18 cellular contexts compared by ENCODE assay signal in the genomic region with DNA sequence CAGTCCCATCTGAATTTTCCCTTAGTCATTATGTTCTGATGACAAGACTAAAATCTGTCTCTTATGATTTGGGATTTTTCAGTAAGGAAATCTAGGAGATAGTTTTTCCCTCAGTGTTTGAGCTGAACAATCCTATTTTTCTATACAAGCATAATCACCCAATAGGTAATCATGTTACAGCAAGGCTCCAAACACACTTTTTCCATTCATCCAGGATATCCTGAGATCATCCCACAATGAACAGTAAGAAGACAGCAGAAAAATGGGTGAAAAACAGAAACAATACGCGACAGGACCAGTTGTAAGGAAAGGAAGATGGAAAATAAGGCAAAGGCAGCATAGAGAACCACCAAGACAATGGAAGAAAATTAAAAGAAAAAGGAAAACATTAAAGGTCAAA.
DNase-seq lines count a peak whose midpoint lies in the region; ATAC-seq, FAIRE-seq and TF ChIP-seq lines count a peak whose summit lies in the region.
"Had no signal": no experiment of that assay in that cellular context is flagged by ENCODE, and none has a peak within 500 bp of the region (broad histone marks: within the 10 kb centered on the region; RNA-seq: fewer than 3 reads in every experiment).

No MANE protein-coding gene starts in this region.

- H3F3A ChIP-seq in OCI-LY1 (ENCODE audit: insufficient read depth, low read length), result no peaks in the 10 kb centered on the region

- TF ChIP-seq POLR2A in GM18505 (IDR thresholded peaks at IDR 0.05; ENCODE audit: borderline replicate concordance, extremely low read depth, insufficient read depth, insufficient read length), result no peak

- peaks cover 9% of the 10 kb centered on the region; the same call in 1 of the 2 replicates for H3K9me3 ChIP-seq in BLaER1
- no peaks in the 10 kb centered on the region for H3K9me3 ChIP-seq in OCI-LY1 (ENCODE audit: low read length)
- no peaks in the 10 kb centered on the region for H3K9me3 ChIP-seq in HAP-1
- no peaks in the 10 kb centered on the region for H3K9me3 ChIP-seq in pancreas
- H3K9me3 ChIP-seq: BE2C had no signal

- H3K36me3 ChIP-seq in BLaER1, result peaks cover 18% of the 10 kb centered on the region; the same call in 1 of the 2 replicates
- 0 out of 2 replicates have a peak, but pooled peaks cover 6% of the 10 kb centered on the region for H3K36me3 ChIP-seq in OCI-LY1 (ENCODE audit: insufficient read depth, low read length)
- no peaks in the 10 kb centered on the region for H3K36me3 ChIP-seq in HAP-1 (replicated peaks)
- H3K36me3 ChIP-seq in pancreas, result no peaks in the 10 kb centered on the region
- H3K36me3 ChIP-seq: BE2C had no signal

- peaks cover 0 to 13% of the 10 kb centered on the region in 2 donors for H3K36me3 Mint-ChIP-seq in naive B cell
- peaks cover 2% of the 10 kb centered on the region for H3K36me3 Mint-ChIP-seq in activated CD8-positive, alpha-beta memory T cell treated with anti-CD3 and anti-CD28 coated beads, Interleukin-2, amount 10 ng/mL, durations not matched to agents 7 days and 5 days
- H3K36me3 Mint-ChIP-seq: CD4-positive, alpha-beta memory T cell had no signal

- H3K27me3 Mint-ChIP-seq in naive B cell, result no peaks in the 10 kb centered on the region
- peaks cover 8% of the 10 kb centered on the region for H3K27me3 Mint-ChIP-seq in activated CD8-positive, alpha-beta memory T cell treated with anti-CD3 and anti-CD28 coated beads, Interleukin-2, amount 10 ng/mL, durations not matched to agents 7 days and 5 days

- peaks cover 58 to 93% (median 75%) of the 10 kb centered on the region in 3 donors for H3K4me1 Mint-ChIP-seq in naive B cell
- peaks cover 2% of the 10 kb centered on the region for H3K4me1 Mint-ChIP-seq in activated CD8-positive, alpha-beta memory T cell treated with anti-CD3 and anti-CD28 coated beads, Interleukin-2, amount 10 ng/mL, durations not matched to agents 7 days and 5 days

- CTCF ChIA-PET in activated CD8-positive, alpha-beta memory T cell treated with anti-CD3 and anti-CD28 coated beads, Interleukin-2, amount 10 ng/mL, durations not matched to agents 7 days and 5 days (lab: Charles Lee), result no interaction called here

- H3K27me3 ChIP-seq in BLaER1, result no peaks in the 10 kb centered on the region
- no peaks in the 10 kb centered on the region for H3K27me3 ChIP-seq in OCI-LY1 (ENCODE audit: insufficient read depth, low read length)
- no peaks in the 10 kb centered on the region for H3K27me3 ChIP-seq in HAP-1 (ENCODE audit: low read depth)
- no peaks in the 10 kb centered on the region for H3K27me3 ChIP-seq in pancreas

- peaks cover 0 to 4% (median 0%) of the 10 kb centered on the region in 7 donors for H3K9me3 Mint-ChIP-seq in naive B cell
- peaks cover 2% of the 10 kb centered on the region for H3K9me3 Mint-ChIP-seq in activated CD8-positive, alpha-beta memory T cell treated with anti-CD3 and anti-CD28 coated beads, Interleukin-2, amount 10 ng/mL, durations not matched to agents 7 days and 5 days (ENCODE audit: low read depth)
- H3K9me3 Mint-ChIP-seq: CD14-positive monocyte; CD4-positive, alpha-beta memory T cell had no signal

- peak overlapping the region in 5 of 6 donors; percentile 34 to 81 (median 65) for H3K27ac Mint-ChIP-seq in naive B cell
- H3K27ac Mint-ChIP-seq in activated CD8-positive, alpha-beta memory T cell treated with anti-CD3 and anti-CD28 coated beads, Interleukin-2, amount 10 ng/mL, durations not matched to agents 7 days and 5 days, result no peak overlapping the region
- H3K27ac Mint-ChIP-seq: CD4-positive, alpha-beta memory T cell had no signal

- H3K4me3 ChIP-seq in BLaER1 (no peak overlapping the region), OCI-LY1 (ENCODE audit: low read depth, low read length, poor library complexity, severe bottlenecking) (no peak overlapping the region), HAP-1 (no peak overlapping the region), pancreas (no peak overlapping the region)
- H3K4me3 ChIP-seq: GM23248 had no signal

- peak overlapping the region; percentile 73 for H3K27ac ChIP-seq in BLaER1
- H3K27ac ChIP-seq in OCI-LY1 (ENCODE audit: low read depth, low read length, poor library complexity, severe bottlenecking), result peak overlapping the region; percentile 38
- H3K27ac ChIP-seq in pancreas, result no peak overlapping the region
- H3K27ac ChIP-seq: GM23248, HL-60 had no signal

- H3K4me1 ChIP-seq in BLaER1, result peaks cover 72% of the 10 kb centered on the region
- H3K4me1 ChIP-seq in OCI-LY1 (ENCODE audit: insufficient read depth, low read length, severe bottlenecking), result peaks cover 69% of the 10 kb centered on the region
- H3K4me1 ChIP-seq in HAP-1, result no peaks in the 10 kb centered on the region
- H3K4me1 ChIP-seq in pancreas, result no peaks in the 10 kb centered on the region
- H3K4me1 ChIP-seq: BE2C had no signal

- H3K4me2 ChIP-seq in BLaER1 (peak overlapping the region; percentile 88), OCI-LY1 (ENCODE audit: low read length) (no peak overlapping the region)

- no peak for ATAC-seq in naive B cell (ENCODE audit: low read depth in 2 of 2)
- no peak for ATAC-seq in GM18505 (IDR thresholded peaks at IDR 0.05; ENCODE audit: unreplicated experiment)
- ATAC-seq in activated CD8-positive, alpha-beta memory T cell treated with anti-CD3 and anti-CD28 coated beads, Interleukin-2, amount 10 ng/mL, durations not matched to agents 7 days and 5 days, result no peak
- ATAC-seq in pancreas, result no peak

- no peak for FAIRE-seq in pancreas (lab: Jason Lieb, UNC)
- FAIRE-seq: GM19239 had no signal

- intact Hi-C loops in pancreas (cut with DNase I), result no loop called here

- no peaks in the 10 kb centered on the region for H3K79me2 ChIP-seq in OCI-LY1 (ENCODE audit: insufficient read depth, low read length)

- H4K20me1 ChIP-seq in BLaER1 (no peaks in the 10 kb centered on the region), OCI-LY1 (ENCODE audit: insufficient read depth, low read length) (no peaks in the 10 kb centered on the region)

- no peak for TF ChIP-seq CTCF in OCI-LY1 (IDR thresholded peaks at IDR 0.05; ENCODE audit: low read length)
- TF ChIP-seq CTCF in pancreas (IDR thresholded peaks at IDR 0.05), result no peak

- H2AFZ ChIP-seq in OCI-LY1 (ENCODE audit: low read length), result no peak overlapping the region
- H2AFZ ChIP-seq: GM23248 had no signal

- in situ Hi-C loops in HAP-1 (cut with MboI; ENCODE audit: low sequenced_read_pairs), result no loop called here

- H3K9ac ChIP-seq in BLaER1, result no peak overlapping the region
- H3K9ac ChIP-seq in OCI-LY1 (ENCODE audit: low read length), result 0 out of 2 replicates have a peak overlapping the region, but pooled peaks have one; percentile 11
- H3K9ac ChIP-seq: GM23248 had no signal

- WGBS in pancreas, 2 donors, result 84 to 100% methylated on average over 2 of the region's 2 CpGs

- peak overlapping the region in 5 of 8 donors; percentile 13 to 52 (median 17) for H3K4me3 Mint-ChIP-seq in naive B cell
- no peak overlapping the region for H3K4me3 Mint-ChIP-seq in activated CD8-positive, alpha-beta memory T cell treated with anti-CD3 and anti-CD28 coated beads, Interleukin-2, amount 10 ng/mL, durations not matched to agents 7 days and 5 days
- H3K4me3 Mint-ChIP-seq: CD14-positive monocyte; CD4-positive, alpha-beta memory T cell had no signal

- H3K9me2 ChIP-seq in OCI-LY1 (ENCODE audit: low read depth, low read length), result no peaks in the 10 kb centered on the region

- peak; percentile 40 to 71 for DNase-seq in dermis microvascular lymphatic vessel endothelial cell (ENCODE audit: low read depth in 2 of 2)
- DNase-seq in naive B cell, result no peak
- no peak for DNase-seq in HAP-1 (ENCODE audit: low spot score in 2 of 2)
- DNase-seq in activated CD8-positive, alpha-beta memory T cell treated with anti-CD3 and anti-CD28 coated beads, Interleukin-2, amount 10 ng/mL, durations not matched to agents 7 days and 5 days, result no peak
- no peak for DNase-seq in pancreas
- DNase-seq: BE2C; Calu3; CD4-positive, alpha-beta memory T cell; DMS79 treated with DMSO at 0.1 percent for 48 hours; GF-D8; GM23248; HCEC 1CT had no signal

Comparison
In these comparisons a context has a peak if more than half of its experiments do, and no peak if none do; other contexts are left out.
1. H3K27ac ChIP-seq: peak in BLaER1 (single experiment) and OCI-LY1 (single experiment); none in pancreas (0 of 4).
2. DNase-seq: peak in dermis microvascular lymphatic vessel endothelial cell (2 of 2); none in naive B cell (single experiment), HAP-1 (0 of 2), activated CD8-positive, alpha-beta memory T cell treated with anti-CD3 and anti-CD28 coated beads, Interleukin-2, amount 10 ng/mL, durations not matched to agents 7 days and 5 days (single experiment) and pancreas (0 of 6).